ENCODE assay signal across 1 cellular context in genomic region chr17:52026075-52026474, GRCh38.
TF ChIP-seq lines count a peak whose summit lies in the region.

No MANE protein-coding gene starts in this region.

TF ChIP-seq in HepG2, 621 proteins besides CTCF, POLR2A, EP300 and RAD21 (continued from another document):
- TF ChIP-seq ZSCAN5A (CRISPR knock-in tag; IDR thresholded peaks at IDR 0.05; ENCODE audit: borderline replicate concordance) (no peak), ZNF556 (CRISPR knock-in tag; IDR thresholded peaks at IDR 0.05; ENCODE audit: borderline replicate concordance) (no peak), NFE2L1 (CRISPR knock-in tag; IDR thresholded peaks at IDR 0.05; ENCODE audit: borderline replicate concordance) (no peak)
TF ChIP-seq in HepG2: peak in this region for 1.
